In genomic region chr20:63553251-63553932, GRCh38 we compare ENCODE assay signal across 8 cellular contexts. TPM values are rescaled to one million over a fixed set of nuclear protein-coding genes. Genes with fewer than 3 reads are reported as not detected.
DNase-seq lines count a peak whose midpoint lies in the region; ATAC-seq and TF ChIP-seq lines count a peak whose summit lies in the region.

No MANE protein-coding gene starts in this region.

- peaks cover 0 to 19% (median 5%) of the 10 kb centered on the region in 5 donors for H3K27me3 Mint-ChIP-seq in naive thymus-derived CD4-positive, alpha-beta T cell

- intact Hi-C loops in naive thymus-derived CD4-positive, alpha-beta T cell (cut with micrococcal nuclease) = loop anchor here (1.0 to 2.0 kb wide), 13 partner anchors 13 to 403 kb away; partner anchors contain the start of genes PPDPF (in 2 of the 2), TPD52L2 (in 2 of the 2), UCKL1 (in 2 of the 2) and DNAJC5 (in 1 of the 2)

- peak overlapping the region; percentile 70 to 85 (median 76) for H3K4me3 Mint-ChIP-seq in naive thymus-derived CD4-positive, alpha-beta T cell

- H3K36me3 Mint-ChIP-seq in naive thymus-derived CD4-positive, alpha-beta T cell = peaks cover 0 to 3% (median 0%) of the 10 kb centered on the region in 5 donors

- peak overlapping the region; percentile 62 to 97 (median 92) for H3K27ac Mint-ChIP-seq in naive thymus-derived CD4-positive, alpha-beta T cell

- POLR2A ChIA-PET in naive thymus-derived CD4-positive, alpha-beta T cell (lab: Charles Lee) = interaction anchor here (0.7 to 2.3 kb wide), 10 partner anchors 9 to 183 kb away, joined by 3 to 17 read pairs (median 4); partner anchors contain the start of genes GMEB2, HELZ2, LIME1 and PTK6

- DNase-seq in NOMO-1 (lab: John Stamatoyannopoulos, UW; ENCODE audit: unreplicated experiment in 2 of 2) (peak; percentile 35 to 52), activated T-cell treated with anti-CD3 and anti-CD28 coated beads for 1 hour (ENCODE audit: low read depth) (peak; percentile 84), erythroblast (lab: John Stamatoyannopoulos, UW) (peak; percentile 80 to 86)
- DNase-seq in naive thymus-derived CD4-positive, alpha-beta T cell = peak; percentile 81 to 96 (median 88)
- DNase-seq in stimulated activated naive CD4-positive, alpha-beta T cell (lab: John Stamatoyannopoulos, UW) = peak; percentile 80 to 98 (median 93)

- no peaks in the 10 kb centered on the region for H3K36me3 ChIP-seq in naive thymus-derived CD4-positive, alpha-beta T cell (ENCODE audit: control insufficient read depth in 2 of 3, insufficient read depth in 3 of 3, low read length in 3 of 3)

- no peaks in the 10 kb centered on the region for H3K9me3 Mint-ChIP-seq in naive thymus-derived CD4-positive, alpha-beta T cell

- ATAC-seq in GM18498 (IDR thresholded peaks at IDR 0.05; ENCODE audit: unreplicated experiment) (peak; percentile 49), HG03139 (IDR thresholded peaks at IDR 0.05; ENCODE audit: unreplicated experiment) (peak; percentile 29), GM19455 (IDR thresholded peaks at IDR 0.05; ENCODE audit: unreplicated experiment) (no peak)
- peak; percentile 92 for ATAC-seq in naive thymus-derived CD4-positive, alpha-beta T cell

- no peaks in the 10 kb centered on the region for H3K27me3 ChIP-seq in naive thymus-derived CD4-positive, alpha-beta T cell (ENCODE audit: control insufficient read depth in 2 of 2, insufficient read depth in 2 of 2, low read length in 2 of 2)

- CTCF ChIA-PET in naive thymus-derived CD4-positive, alpha-beta T cell (lab: Charles Lee) = interaction anchor here (0.8 to 2.4 kb wide), 2 partner anchors 12 to 15 kb away, joined by 4 to 13 read pairs; partner anchors contain the start of gene PTK6

- TF ChIP-seq POLR2A in erythroblast (IDR thresholded peaks at IDR 0.05; ENCODE audit: low read length) = no peak

- peaks cover 9 to 18% (median 13%) of the 10 kb centered on the region in 7 donors for H3K4me1 Mint-ChIP-seq in naive thymus-derived CD4-positive, alpha-beta T cell

- H3K4me1 ChIP-seq in naive thymus-derived CD4-positive, alpha-beta T cell (ENCODE audit: control insufficient read depth in 2 of 2, insufficient read depth in 2 of 2, low read length in 2 of 2) = peaks cover 13 to 21% of the 10 kb centered on the region in 2 donors

- peak overlapping the region; percentile 68 for H3K4me3 ChIP-seq in naive thymus-derived CD4-positive, alpha-beta T cell (ENCODE audit: low read length)

- no peaks in the 10 kb centered on the region for H3K9me3 ChIP-seq in naive thymus-derived CD4-positive, alpha-beta T cell (ENCODE audit: control insufficient read depth in 2 of 3, low read length in 3 of 3)

- peak overlapping the region; percentile 70 for H3K27ac ChIP-seq in naive thymus-derived CD4-positive, alpha-beta T cell (ENCODE audit: low read depth, low read length)

RNA-seq across cellular contexts. Expression of gene FNDC11, which starts 0.6 kb away (rescaled TPM):
- 1 to 10 TPM in 1 of 5 experiments, under 1 TPM in 4; 0.30 to 1.2 (median 0.32) TPM for total RNA-seq in naive thymus-derived CD4-positive, alpha-beta T cell
- under 1 TPM; 0.22 to 0.90 TPM for polyA plus RNA-seq in naive thymus-derived CD4-positive, alpha-beta T cell

RNA-seq across cellular contexts. Expression of gene SRMS, which starts 5.8 kb away (rescaled TPM):
- total RNA-seq in naive thymus-derived CD4-positive, alpha-beta T cell = under 1 TPM in 1 of 5 experiments, not detected in 4; 0.24 TPM
- not detected for polyA plus RNA-seq in naive thymus-derived CD4-positive, alpha-beta T cell

RNA-seq across cellular contexts. Expression of gene PTK6, which starts 16.2 kb away (rescaled TPM):
- total RNA-seq in naive thymus-derived CD4-positive, alpha-beta T cell = under 1 TPM in 4 of 5 experiments, not detected in 1; 0.19 to 0.96 (median 0.62) TPM
- under 1 TPM; 0.07 to 0.38 TPM for polyA plus RNA-seq in naive thymus-derived CD4-positive, alpha-beta T cell

RNA-seq across cellular contexts. Expression of gene HELZ2, which starts 20.6 kb away (rescaled TPM):
- total RNA-seq in naive thymus-derived CD4-positive, alpha-beta T cell = 100 to 1,000 TPM in 1 of 5 experiments, 10 to 100 TPM in 4; 24.4 to 102 (median 42.1) TPM
- polyA plus RNA-seq in naive thymus-derived CD4-positive, alpha-beta T cell = 1 to 10 TPM; 3.8 to 5.8 TPM

RNA-seq across cellular contexts. Expression of gene PPDPF, which starts 32.8 kb away (rescaled TPM):
- 100 to 1,000 TPM; 138 to 225 (median 184) TPM for total RNA-seq in naive thymus-derived CD4-positive, alpha-beta T cell
- polyA plus RNA-seq in naive thymus-derived CD4-positive, alpha-beta T cell = 10 to 100 TPM; 67.7 to 83.1 TPM
